ENCODE assay signal across 36 cellular contexts in genomic region chrX:33065415-33065814, GRCh38.
"Had no signal": no experiment of that assay in that cellular context is flagged by ENCODE, and none has a peak within 500 bp of the region (broad histone marks: within the 10 kb centered on the region; RNA-seq: fewer than 3 reads in every experiment).

No MANE protein-coding gene starts in this region.

- H3K9me3 ChIP-seq: ascending aorta, body of pancreas, breast epithelium had no signal

- H3K4me1 ChIP-seq: body of pancreas, breast epithelium had no signal

- H3K27me3 ChIP-seq: ascending aorta, body of pancreas, brain microvascular endothelial cell had no signal

- H3K4me3 ChIP-seq: ascending aorta, body of pancreas, breast epithelium had no signal

- H3K27ac Mint-ChIP-seq: activated B cell treated with CpG ODN at 0.5 μM for 24 hours; activated CD4-positive, alpha-beta memory T cell treated with anti-CD3 and anti-CD28 coated beads for 36 hours; activated CD4-positive, alpha-beta T cell treated with anti-CD3 and anti-CD28 coated beads, Interleukin-2, amount 10 ng/mL, durations not matched to agents 24 days and 14 days; activated CD8-positive, alpha-beta T cell treated with anti-CD3 and anti-CD28 coated beads for 36 hours; activated naive CD4-positive, alpha-beta T cell treated with anti-CD3 and anti-CD28 coated beads, Interleukin-2, amount 10 ng/mL, durations not matched to agents 7 days and 5 days; activated naive CD4-positive, alpha-beta T cell treated with anti-CD3 and anti-CD28 coated beads, Interleukin-2, amount 50 U/mL, for 24 hours; activated naive CD8-positive, alpha-beta T cell; activated naive CD8-positive, alpha-beta T cell treated with anti-CD3 and anti-CD28 coated beads, Interleukin-2, amount 10 ng/mL, durations not matched to agents 7 days and 5 days; activated naive CD8-positive, alpha-beta T cell treated with anti-CD3 and anti-CD28 coated beads, Interleukin-2, amount 50 U/mL, for 24 hours; activated T-cell treated with anti-CD3 and anti-CD28 coated beads, Interleukin-2, amount 50 U/mL, for 72 hours; activated T-helper 1 cell treated with anti-CD3 and anti-CD28 coated beads, Interleukin-12 subunit alpha, Interleukin-12 subunit beta, Interleukin-2, Interleukin-4 antibody, amounts not matched to agents 30 ng/mL and 10 ng/mL and 1 ng/mL, durations not matched to agents 14 hours and 24 hours and 36 hours; activated T-helper 17 cell treated with anti-CD3 and anti-CD28 coated beads, Interleukin-2, amount 50 U/mL, for 72 hours; T-helper 1 cell treated with Interleukin-12 subunit alpha and Interleukin-12 subunit beta and Interleukin-4 antibody, amounts not matched to agents 30 μg/mL and 1 μg/mL, for 36 hours; T-helper 2 cell treated with Interferon-gamma antibody and Interleukin-4, amounts not matched to agents 5 μg/mL and 100 μg/mL, for 36 hours had no signal

- H3K27me3 Mint-ChIP-seq: activated B cell treated with CpG ODN at 0.5 μM for 24 hours; activated CD4-positive, alpha-beta memory T cell treated with anti-CD3 and anti-CD28 coated beads for 36 hours; activated CD4-positive, alpha-beta T cell treated with anti-CD3 and anti-CD28 coated beads, Interleukin-2, amount 10 ng/mL, durations not matched to agents 24 days and 14 days; activated CD8-positive, alpha-beta T cell treated with anti-CD3 and anti-CD28 coated beads for 36 hours; activated naive CD4-positive, alpha-beta T cell treated with anti-CD3 and anti-CD28 coated beads, Interleukin-2, amount 10 ng/mL, durations not matched to agents 7 days and 5 days; activated naive CD4-positive, alpha-beta T cell treated with anti-CD3 and anti-CD28 coated beads, Interleukin-2, amount 50 U/mL, for 24 hours; activated naive CD8-positive, alpha-beta T cell; activated naive CD8-positive, alpha-beta T cell treated with anti-CD3 and anti-CD28 coated beads, Interleukin-2, amount 10 ng/mL, durations not matched to agents 7 days and 5 days; activated naive CD8-positive, alpha-beta T cell treated with anti-CD3 and anti-CD28 coated beads, Interleukin-2, amount 50 U/mL, for 24 hours; activated T-helper 17 cell treated with anti-CD3 and anti-CD28 coated beads, Interleukin-2, amount 50 U/mL, for 72 hours had no signal

- H3K9me3 Mint-ChIP-seq: activated B cell treated with CpG ODN at 0.5 μM for 24 hours; activated CD4-positive, alpha-beta memory T cell treated with anti-CD3 and anti-CD28 coated beads for 36 hours; activated CD4-positive, alpha-beta T cell treated with anti-CD3 and anti-CD28 coated beads, Interleukin-2, amount 10 ng/mL, durations not matched to agents 24 days and 14 days; activated CD8-positive, alpha-beta T cell treated with anti-CD3 and anti-CD28 coated beads for 36 hours; activated naive CD4-positive, alpha-beta T cell treated with anti-CD3 and anti-CD28 coated beads, Interleukin-2, amount 50 U/mL, for 24 hours; activated naive CD8-positive, alpha-beta T cell treated with anti-CD3 and anti-CD28 coated beads, Interleukin-2, amount 10 ng/mL, durations not matched to agents 7 days and 5 days; activated naive CD8-positive, alpha-beta T cell treated with anti-CD3 and anti-CD28 coated beads, Interleukin-2, amount 50 U/mL, for 24 hours; activated T-helper 1 cell treated with anti-CD3 and anti-CD28 coated beads, Interleukin-12 subunit alpha, Interleukin-12 subunit beta, Interleukin-2, Interleukin-4 antibody, amounts not matched to agents 30 ng/mL and 10 ng/mL and 1 ng/mL, durations not matched to agents 14 hours and 24 hours and 36 hours; activated T-helper 17 cell treated with anti-CD3 and anti-CD28 coated beads, Interleukin-2, amount 50 U/mL, for 72 hours; T-helper 1 cell treated with Interleukin-12 subunit alpha and Interleukin-12 subunit beta and Interleukin-4 antibody, amounts not matched to agents 30 μg/mL and 1 μg/mL, for 36 hours had no signal

- H3K4me3 Mint-ChIP-seq: activated B cell treated with CpG ODN at 0.5 μM for 24 hours; activated CD4-positive, alpha-beta memory T cell treated with anti-CD3 and anti-CD28 coated beads for 36 hours; activated CD4-positive, alpha-beta T cell treated with anti-CD3 and anti-CD28 coated beads, Interleukin-2, amount 10 ng/mL, durations not matched to agents 24 days and 14 days; activated CD8-positive, alpha-beta T cell treated with anti-CD3 and anti-CD28 coated beads for 36 hours; activated naive CD4-positive, alpha-beta T cell treated with anti-CD3 and anti-CD28 coated beads, Interleukin-2, amount 10 ng/mL, durations not matched to agents 7 days and 5 days; activated naive CD4-positive, alpha-beta T cell treated with anti-CD3 and anti-CD28 coated beads, Interleukin-2, amount 50 U/mL, for 24 hours; activated naive CD8-positive, alpha-beta T cell; activated naive CD8-positive, alpha-beta T cell treated with anti-CD3 and anti-CD28 coated beads, Interleukin-2, amount 10 ng/mL, durations not matched to agents 7 days and 5 days; activated naive CD8-positive, alpha-beta T cell treated with anti-CD3 and anti-CD28 coated beads, Interleukin-2, amount 50 U/mL, for 24 hours; activated T-cell treated with anti-CD3 and anti-CD28 coated beads, Interleukin-2, amount 50 U/mL, for 4 hours; activated T-cell treated with anti-CD3 and anti-CD28 coated beads, Interleukin-2, amount 50 U/mL, for 72 hours; activated T-helper 1 cell treated with anti-CD3 and anti-CD28 coated beads, Interleukin-12 subunit alpha, Interleukin-12 subunit beta, Interleukin-2, Interleukin-4 antibody, amounts not matched to agents 30 ng/mL and 10 ng/mL and 1 ng/mL, durations not matched to agents 14 hours and 24 hours and 36 hours; activated T-helper 17 cell treated with anti-CD3 and anti-CD28 coated beads, Interleukin-2, amount 50 U/mL, for 72 hours; T-helper 1 cell treated with Interleukin-12 subunit alpha and Interleukin-12 subunit beta and Interleukin-4 antibody, amounts not matched to agents 30 μg/mL and 1 μg/mL, for 36 hours; T-helper 2 cell treated with Interferon-gamma antibody and Interleukin-4, amounts not matched to agents 5 μg/mL and 100 μg/mL, for 36 hours had no signal

- DNase-seq: activated B cell treated with CpG ODN at 0.5 μM for 24 hours; activated CD4-positive, alpha-beta memory T cell treated with anti-CD3 and anti-CD28 coated beads for 36 hours; activated CD4-positive, alpha-beta T cell treated with anti-CD3 and anti-CD28 coated beads for 4 hours; activated CD4-positive, alpha-beta T cell treated with anti-CD3 and anti-CD28 coated beads, Interleukin-2, amount 10 ng/mL, durations not matched to agents 24 days and 14 days; activated CD4-positive, alpha-beta T cell treated with anti-CD3 and anti-CD28 coated beads, Interleukin-2, amount 50 U/mL, for 1 hour; activated CD4-positive, alpha-beta T cell treated with anti-CD3 and anti-CD28 coated beads, Interleukin-2, amount 50 U/mL, for 4 hours; activated CD4-positive, CD25-positive, alpha-beta regulatory T cell treated with anti-CD3 and anti-CD28 coated beads, Interleukin-2, amount 50 U/mL, for 72 hours; activated CD8-positive, alpha-beta memory T cell treated with anti-CD3 and anti-CD28 coated beads, Interleukin-2, amount 50 U/mL, for 4 hours; activated CD8-positive, alpha-beta T cell treated with anti-CD3 and anti-CD28 coated beads for 36 hours; activated gamma-delta T cell; activated naive CD4-positive, alpha-beta T cell treated with anti-CD3 and anti-CD28 coated beads, Interleukin-2, amount 10 ng/mL, durations not matched to agents 7 days and 5 days; activated naive CD4-positive, alpha-beta T cell treated with Interleukin-2 at 50 U/mL for 16 hours; activated naive CD8-positive, alpha-beta T cell treated with anti-CD3 and anti-CD28 coated beads, Interleukin-2, amount 10 ng/mL, durations not matched to agents 7 days and 5 days; activated naive CD8-positive, alpha-beta T cell treated with anti-CD3 and anti-CD28 coated beads, Interleukin-2, amount 50 U/mL, for 24 hours; activated T-cell treated with anti-CD3 and anti-CD28 coated beads for 4 hours; activated T-cell treated with anti-CD3 and anti-CD28 coated beads, Interleukin-2, amount 50 U/mL, for 1 hour; activated T-cell treated with anti-CD3 and anti-CD28 coated beads, Interleukin-2, amount 50 U/mL, for 4 hours; activated T-cell treated with anti-CD3 and anti-CD28 coated beads, Interleukin-2, amount 50 U/mL, for 72 hours; amygdala; anterior cingulate cortex; body of pancreas; brain microvascular endothelial cell; central memory CD4-positive, alpha-beta T cell; T-helper 1 cell; T-helper 2 cell; T-helper 9 cell had no signal

- H3K27ac ChIP-seq: ascending aorta, body of pancreas, brain microvascular endothelial cell, breast epithelium, VCaP had no signal

- ATAC-seq: activated CD8-positive, alpha-beta T cell treated with anti-CD3 and anti-CD28 coated beads for 36 hours; activated naive CD8-positive, alpha-beta T cell treated with anti-CD3 and anti-CD28 coated beads, Interleukin-2, amount 50 U/mL, for 24 hours; activated T-cell treated with anti-CD3 and anti-CD28 coated beads, Interleukin-2, amount 50 U/mL, for 4 hours; activated T-cell treated with anti-CD3 and anti-CD28 coated beads, Interleukin-2, amount 50 U/mL, for 72 hours; activated T-helper 17 cell treated with anti-CD3 and anti-CD28 coated beads, Interleukin-2, amount 50 U/mL, for 72 hours; body of pancreas had no signal

- H3K36me3 Mint-ChIP-seq: activated CD4-positive, alpha-beta memory T cell treated with anti-CD3 and anti-CD28 coated beads for 36 hours; activated naive CD4-positive, alpha-beta T cell treated with anti-CD3 and anti-CD28 coated beads, Interleukin-2, amount 10 ng/mL, durations not matched to agents 7 days and 5 days; activated naive CD4-positive, alpha-beta T cell treated with anti-CD3 and anti-CD28 coated beads, Interleukin-2, amount 50 U/mL, for 24 hours; activated naive CD8-positive, alpha-beta T cell; activated naive CD8-positive, alpha-beta T cell treated with anti-CD3 and anti-CD28 coated beads, Interleukin-2, amount 10 ng/mL, durations not matched to agents 7 days and 5 days had no signal

- H3K36me3 ChIP-seq: ascending aorta, brain microvascular endothelial cell, breast epithelium had no signal

- H3K4me1 Mint-ChIP-seq: activated B cell treated with CpG ODN at 0.5 μM for 24 hours; activated CD4-positive, alpha-beta T cell treated with anti-CD3 and anti-CD28 coated beads, Interleukin-2, amount 10 ng/mL, durations not matched to agents 24 days and 14 days; activated naive CD4-positive, alpha-beta T cell treated with anti-CD3 and anti-CD28 coated beads, Interleukin-2, amount 10 ng/mL, durations not matched to agents 7 days and 5 days; activated naive CD4-positive, alpha-beta T cell treated with anti-CD3 and anti-CD28 coated beads, Interleukin-2, amount 50 U/mL, for 24 hours; activated naive CD8-positive, alpha-beta T cell treated with anti-CD3 and anti-CD28 coated beads, Interleukin-2, amount 10 ng/mL, durations not matched to agents 7 days and 5 days; activated naive CD8-positive, alpha-beta T cell treated with anti-CD3 and anti-CD28 coated beads, Interleukin-2, amount 50 U/mL, for 24 hours; activated T-helper 17 cell treated with anti-CD3 and anti-CD28 coated beads, Interleukin-2, amount 50 U/mL, for 72 hours had no signal

- FAIRE-seq: TTC549 had no signal
